ENCODE assay signal across 11 cellular contexts in genomic region chr17:62671553-62671952, GRCh38. TPM values are rescaled to one million over a fixed set of nuclear protein-coding genes. Genes with fewer than 3 reads are reported as not detected.
DNase-seq lines count a peak whose midpoint lies in the region; ATAC-seq, FAIRE-seq and TF ChIP-seq lines count a peak whose summit lies in the region.
"Had no signal": no experiment of that assay in that cellular context is flagged by ENCODE, and none has a peak within 500 bp of the region (broad histone marks: within the 10 kb centered on the region; RNA-seq: fewer than 3 reads in every experiment).

No MANE protein-coding gene starts in this region.

- CTCF ChIA-PET in K562 (lab: Yijun Ruan, JAX; ENCODE audit: low intra/inter-chr PET ratio), result interaction anchor here (0.7 to 1.8 kb wide), 4 partner anchors 30 to 297 kb away, joined by 3 to 14 read pairs (median 4); no protein-coding TSS in a partner anchor

- no peak overlapping the region for H3K4me3 Mint-ChIP-seq in H9
- H3K4me3 Mint-ChIP-seq in activated naive CD8-positive, alpha-beta T cell treated with anti-CD3 and anti-CD28 coated beads, Interleukin-2, amount 50 U/mL, for 24 hours, result no peak overlapping the region
- H3K4me3 Mint-ChIP-seq: activated T-cell treated with anti-CD3 and anti-CD28 coated beads, Interleukin-2, amount 50 U/mL, for 4 hours; naive thymus-derived CD4-positive, alpha-beta T cell had no signal

- no peaks in the 10 kb centered on the region for H3K27me3 Mint-ChIP-seq in H9 (ENCODE audit: low read depth)
- no peaks in the 10 kb centered on the region for H3K27me3 Mint-ChIP-seq in activated naive CD8-positive, alpha-beta T cell treated with anti-CD3 and anti-CD28 coated beads, Interleukin-2, amount 50 U/mL, for 24 hours
- H3K27me3 Mint-ChIP-seq: naive thymus-derived CD4-positive, alpha-beta T cell had no signal

- H3K4ac ChIP-seq in H9 (ENCODE audit: low read depth, low read length) (no peak overlapping the region), neuronal stem cell (ENCODE audit: low read length) (no peak overlapping the region)

- H3K56ac ChIP-seq in H9 (ENCODE audit: insufficient read length, low read depth, low read length), result no peak overlapping the region

- H3K4me3 ChIP-seq in K562 (no peak overlapping the region), neuronal stem cell (ENCODE audit: low read length in 2 of 2) (no peak overlapping the region)
- H3K4me3 ChIP-seq: smooth muscle cell had no signal

- H3K27me3 ChIP-seq in H9 (ENCODE audit: insufficient read depth, low read length) (no peaks in the 10 kb centered on the region), K562 (ENCODE audit: control insufficient read depth in 2 of 2, insufficient read depth in 2 of 2, low read length in 2 of 2) (no peaks in the 10 kb centered on the region), neuronal stem cell (ENCODE audit: control insufficient read depth in 3 of 3, insufficient read depth in 3 of 3, low read depth in 1 of 3, low read length in 3 of 3) (no peaks in the 10 kb centered on the region)

- WGBS in H9 (ENCODE audit: extremely low coverage, insufficient read length, low lambda C conversion rate), result no CpG with 5 or more reads among the region's 14 CpGs
- 23% methylated on average over 9 of the region's 14 CpGs for WGBS in K562 (ENCODE audit: insufficient coverage, low coverage, missing lambda C conversion rate)
- WGBS in neuronal stem cell (ENCODE audit: extremely low coverage in 2 of 2, insufficient read length in 2 of 2, insufficient replicate concordance in 1 of 2), 2 donors, result no CpG with 5 or more reads among the region's 14 CpGs

- no peak overlapping the region for H3T11ph ChIP-seq in H9 (ENCODE audit: low read length)

- H2BK20ac ChIP-seq in H9 (ENCODE audit: low read depth, low read length, poor library complexity, severe bottlenecking), result no peak overlapping the region

- no peak overlapping the region for H2AFZ ChIP-seq in H9 (ENCODE audit: low read length)
- peak overlapping the region; percentile 69 for H2AFZ ChIP-seq in K562 (ENCODE audit: low read depth, low read length)
- H2AFZ ChIP-seq in neuronal stem cell (ENCODE audit: low read length), result no peak overlapping the region

- in situ Hi-C loops in K562 (cut with MboI) (no loop called here), ACHN (cut with HindIII; ENCODE audit: low pct_ligation_motif_present, low pct_unique_long_range_greater_than_20kb, low sequenced_read_pairs) (no loop called here)

- H2AK5ac ChIP-seq in H9 (ENCODE audit: insufficient read length, low read length), result no peak overlapping the region
- H2AK5ac ChIP-seq in neuronal stem cell (ENCODE audit: low read depth, low read length), result no peak overlapping the region

- H3K4me1 Mint-ChIP-seq in H9, result peaks cover 5 to 19% of the 10 kb centered on the region in 2 experiments; a peak in 3 of 4 replicates
- peaks cover 2% of the 10 kb centered on the region for H3K4me1 Mint-ChIP-seq in activated naive CD8-positive, alpha-beta T cell treated with anti-CD3 and anti-CD28 coated beads, Interleukin-2, amount 50 U/mL, for 24 hours

- no TSS peak for BruUV-seq in K562 (replicated peaks; lab: Mats Ljungman, UMichigan)

- H3K36me3 ChIP-seq in K562 (ENCODE audit: control insufficient read depth, insufficient read depth, low read length), result no peaks in the 10 kb centered on the region
- peaks cover 15 to 85% of the 10 kb centered on the region in 2 donors for H3K36me3 ChIP-seq in neuronal stem cell (replicated peaks in 1 of 2; ENCODE audit: control insufficient read depth in 2 of 2, insufficient read depth in 2 of 2, low read length in 2 of 2)

- H3K18ac ChIP-seq in H9 (ENCODE audit: insufficient read length, low read depth, low read length) (no peak overlapping the region), neuronal stem cell (ENCODE audit: low read length) (no peak overlapping the region)

- H3K23ac ChIP-seq in H9 (ENCODE audit: insufficient read length, low read depth, low read length), result no peak overlapping the region
- H3K23ac ChIP-seq in neuronal stem cell (ENCODE audit: low read depth, low read length, poor library complexity), result peak overlapping the region; percentile 27

- intact Hi-C loops in K562 (cut with micrococcal nuclease), result loop anchor here (10.0 kb wide), 1 partner anchor 733 kb away; no protein-coding TSS in a partner anchor

- no peak overlapping the region for H4K5ac ChIP-seq in H9 (ENCODE audit: insufficient read length, low read depth, low read length)

- TF ChIP-seq CTCF in H9 (conservative IDR thresholded peaks at IDR 0.05) (no peak), K562 (IDR thresholded peaks at IDR 0.05 in 2 of 3, conservative IDR thresholded peaks at IDR 0.05 in 1 of 3; ENCODE audit: insufficient read depth in 2 of 3, low read depth in 1 of 3, low read length in 3 of 3) (peak in 2 of 3 experiments; percentile 39 to 46; a peak in 3 of 6 replicates), omental fat pad (IDR thresholded peaks at IDR 0.05) (no peak)

- FAIRE-seq in K562 (lab: Jason Lieb, UNC), result peak; percentile 19

- H2BK12ac ChIP-seq in H9 (ENCODE audit: insufficient read length, low read depth, low read length) (no peak overlapping the region), neuronal stem cell (ENCODE audit: low read length) (no peak overlapping the region)

- H4K8ac ChIP-seq in H9 (replicated peaks; ENCODE audit: insufficient read length, low read depth, low read length) (no peak overlapping the region), neuronal stem cell (ENCODE audit: low read depth, low read length) (no peak overlapping the region)

- H2BK15ac ChIP-seq in H9 (ENCODE audit: low read depth, low read length) (no peak overlapping the region), neuronal stem cell (ENCODE audit: low read length) (no peak overlapping the region)

- H3K27ac ChIP-seq in H9 (ENCODE audit: insufficient read length, low read depth, low read length) (no peak overlapping the region), K562 (ENCODE audit: extremely low read depth, low read depth, low read length) (no peak overlapping the region), neuronal stem cell (replicated peaks; ENCODE audit: low read length) (no peak overlapping the region)

- no peak for TF ChIP-seq POLR2A in K562 (conservative IDR thresholded peaks at IDR 0.05)

- H3K9me3 ChIP-seq in H9 (ENCODE audit: control insufficient read depth, low read depth, low read length), result no peaks in the 10 kb centered on the region
- H3K9me3 ChIP-seq in K562 (replicated peaks; ENCODE audit: control insufficient read depth, insufficient read depth, low read depth, low read length), result no peaks in the 10 kb centered on the region
- H3K9me3 ChIP-seq in neuronal stem cell (replicated peaks in 1 of 2; ENCODE audit: control insufficient read depth in 2 of 2, insufficient read depth in 1 of 2, low read depth in 1 of 2, low read length in 2 of 2), result no peaks in the 10 kb centered on the region

- H3K27ac Mint-ChIP-seq in H9, result peak overlapping the region in 1 of 3 experiments; percentile 33; a peak in 1 of 7 replicates
- H3K27ac Mint-ChIP-seq in activated naive CD8-positive, alpha-beta T cell treated with anti-CD3 and anti-CD28 coated beads, Interleukin-2, amount 50 U/mL, for 24 hours, result no peak overlapping the region

- H3K4me1 ChIP-seq in H9 (ENCODE audit: insufficient read depth, low read length) (no peaks in the 10 kb centered on the region), K562 (replicated peaks in 1 of 2; ENCODE audit: control insufficient read depth in 2 of 2, insufficient read depth in 2 of 2, low read length in 2 of 2) (peaks cover 8 to 43% of the 10 kb centered on the region in 2 experiments; a peak in 4 of 5 replicates), neuronal stem cell (ENCODE audit: control insufficient read depth in 2 of 2, insufficient read depth in 1 of 2, low read depth in 1 of 2, low read length in 2 of 2) (no peaks in the 10 kb centered on the region)

- H4K91ac ChIP-seq in H9 (ENCODE audit: insufficient read length, low read depth, low read length), result no peak overlapping the region
- no peak overlapping the region for H4K91ac ChIP-seq in neuronal stem cell (ENCODE audit: low read depth, low read length, poor library complexity)

- POLR2A ChIA-PET in K562 (lab: Yijun Ruan, JAX), result interaction anchor here (2.1 kb wide), 1 partner anchor 10 kb away, joined by 8 read pairs; no protein-coding TSS in a partner anchor

- no peaks in the 10 kb centered on the region for H3K9me1 ChIP-seq in K562 (ENCODE audit: control insufficient read depth, insufficient read depth, low read length)

- H3K14ac ChIP-seq in H9 (ENCODE audit: insufficient read depth, low read length) (no peak overlapping the region; the same call in 1 of the 2 replicates), neuronal stem cell (ENCODE audit: low read length) (no peak overlapping the region)

- H3K23me2 ChIP-seq in H9 (ENCODE audit: insufficient read length, low read depth, low read length, poor library complexity, severe bottlenecking), result no peaks in the 10 kb centered on the region

- H3K9ac ChIP-seq in H9 (ENCODE audit: extremely low read depth, insufficient read length, low read length), result no peak overlapping the region
- H3K9ac ChIP-seq in K562 (ENCODE audit: insufficient read depth in 1 of 2, low read depth in 2 of 2, low read length in 2 of 2), result peak overlapping the region in 1 of 2 experiments; percentile 81; a peak in 2 of 4 replicates
- no peak overlapping the region for H3K9ac ChIP-seq in neuronal stem cell (ENCODE audit: low read depth, low read length, poor library complexity)

- H2BK5ac ChIP-seq in H9 (ENCODE audit: insufficient read length, low read length) (no peak overlapping the region), neuronal stem cell (ENCODE audit: low read length) (no peak overlapping the region)

- no peaks in the 10 kb centered on the region for H3K79me1 ChIP-seq in H9 (ENCODE audit: insufficient read depth, low read depth, low read length, poor library complexity, severe bottlenecking)
- peaks cover 3% of the 10 kb centered on the region for H3K79me1 ChIP-seq in neuronal stem cell (ENCODE audit: low read depth, low read length)

- no peak for TF ChIP-seq EP300 in K562 (IDR thresholded peaks at IDR 0.05; ENCODE audit: low read length)

- H2BK120ac ChIP-seq in H9 (ENCODE audit: low read depth, low read length, poor library complexity, severe bottlenecking) (no peak overlapping the region), neuronal stem cell (ENCODE audit: low read depth, low read length) (no peak overlapping the region)

- H3K4me2 ChIP-seq in H9 (ENCODE audit: insufficient read depth, insufficient read length, low read length) (no peak overlapping the region), K562 (ENCODE audit: insufficient read depth, low read length) (peak overlapping the region; percentile 42), neuronal stem cell (ENCODE audit: insufficient read depth, low read length, poor library complexity, severe bottlenecking) (no peak overlapping the region)
- H3K4me2 ChIP-seq: smooth muscle cell had no signal

- no peaks in the 10 kb centered on the region for H3K9me3 Mint-ChIP-seq in H9
- no peaks in the 10 kb centered on the region for H3K9me3 Mint-ChIP-seq in activated naive CD8-positive, alpha-beta T cell treated with anti-CD3 and anti-CD28 coated beads, Interleukin-2, amount 50 U/mL, for 24 hours
- H3K9me3 Mint-ChIP-seq: activated T-cell treated with anti-CD3 and anti-CD28 coated beads, Interleukin-2, amount 50 U/mL, for 4 hours; naive thymus-derived CD4-positive, alpha-beta T cell had no signal

- H4K20me1 ChIP-seq in H9 (ENCODE audit: control insufficient read depth, insufficient read depth, insufficient read length) (no peaks in the 10 kb centered on the region), K562 (replicated peaks; ENCODE audit: control insufficient read depth, insufficient read depth, low read length) (no peaks in the 10 kb centered on the region)

- H3K36me3 Mint-ChIP-seq in H9 (ENCODE audit: insufficient read depth in 1 of 3, low read depth in 3 of 3), result peaks cover 0 to 7% (median 3%) of the 10 kb centered on the region in 3 experiments; a peak in 1 of 7 replicates
- no peaks in the 10 kb centered on the region for H3K36me3 Mint-ChIP-seq in activated naive CD8-positive, alpha-beta T cell treated with anti-CD3 and anti-CD28 coated beads, Interleukin-2, amount 50 U/mL, for 24 hours (ENCODE audit: low read depth)
- H3K36me3 Mint-ChIP-seq: naive thymus-derived CD4-positive, alpha-beta T cell had no signal

- DNase-seq in H9 (peak; percentile 37), NCI-H2107 (lab: John Stamatoyannopoulos, UW) (peak; percentile 64), K562 (ENCODE audit: extremely low read depth in 1 of 4, low spot score in 3 of 4) (peak; percentile 57 to 81 (median 72)), neuronal stem cell (ENCODE audit: low spot score) (no peak), ACHN (no peak), omental fat pad (ENCODE audit: low spot score) (no peak), dedifferentiated amniotic fluid mesenchymal stem cell (ENCODE audit: extremely low spot score) (no peak)
- no peak for DNase-seq in activated naive CD8-positive, alpha-beta T cell treated with anti-CD3 and anti-CD28 coated beads, Interleukin-2, amount 50 U/mL, for 24 hours

- ATAC-seq in K562, result peak; percentile 59
- no peak for ATAC-seq in activated naive CD8-positive, alpha-beta T cell treated with anti-CD3 and anti-CD28 coated beads, Interleukin-2, amount 50 U/mL, for 24 hours
- no peak for ATAC-seq in omental fat pad (ENCODE audit: low FRiP score)

- no peaks in the 10 kb centered on the region for H3K79me2 ChIP-seq in H9 (ENCODE audit: insufficient read depth, low read length)
- no peaks in the 10 kb centered on the region for H3K79me2 ChIP-seq in K562 (ENCODE audit: control insufficient read depth, insufficient read depth, low read length)

- peak in 1 of 2 experiments; percentile 50; a peak in 2 of 4 replicates for TF ChIP-seq RAD21 in K562 (CRISPR knock-in tag; conservative IDR thresholded peaks at IDR 0.05 in 1 of 2, IDR thresholded peaks at IDR 0.05 in 1 of 2)

RNA-seq across cellular contexts. Expression of gene MRC2, which starts 44.1 kb away (rescaled TPM):
- 18.7 and 21.6 TPM in 2 replicates for total RNA-seq in H9 (2021)
- 13.5 and 48.4 TPM in 2 replicates for total RNA-seq in K562 (2011; cell fraction: chromatin; rRNA removed; ENCODE audit: low replicate concordance)
- 54.0 and 59.1 TPM in 2 replicates for total RNA-seq in K562 (2011; cell fraction: nucleolus; rRNA removed)
- total RNA-seq in K562 (2011; cell fraction: nucleoplasm; rRNA removed), result 25.0 and 27.9 TPM in 2 replicates
- total RNA-seq in K562 (2014; rRNA removed), result 11.5 and 19.9 TPM in 2 replicates
- total RNA-seq in K562 (2014; rRNA removed; fragmentation: Illumina TruSeq; extraction: Trizol), result 2.7 and 4.1 TPM in 2 replicates
- 3.8 and 4.1 TPM in 2 replicates for total RNA-seq in K562 (2015; rRNA removed; fragmentation: Illumina TruSeq; extraction: Trizol)
- total RNA-seq in K562 (2021), result 10.8 and 11.0 TPM in 2 replicates
- 9.0 and 9.2 TPM in 2 replicates for polyA plus RNA-seq in K562 (2011; rRNA removed)
- polyA plus RNA-seq in K562 (2011; cell fraction: cytosol; rRNA removed), result 5.1 and 16.1 TPM in 2 replicates
- 26.9 and 53.0 TPM in 2 replicates for polyA plus RNA-seq in K562 (2011; cell fraction: nucleus; rRNA removed)
- polyA plus RNA-seq in K562 (2012), result 15.9 and 30.3 TPM in 2 replicates
- polyA plus RNA-seq in K562 (2014; fragmentation: Illumina TruSeq; extraction: Trizol), result 6.6 and 9.7 TPM in 2 replicates
- polyA plus RNA-seq in K562 (2014; fragmentation: Nextera tagmentation; extraction: Ambion mirVana), result under 1 TPM; 0.28 to 0.34 TPM
- 8.1 and 11.3 TPM in 2 replicates for polyA plus RNA-seq in K562 (2014; rRNA removed)
- polyA minus RNA-seq in K562 (2011; rRNA and poly(A)+ RNA removed), result 2.5 and 7.6 TPM in 2 replicates
- 7.0 and 7.5 TPM in 2 replicates for polyA minus RNA-seq in K562 (2011; cell fraction: cytosol; rRNA and poly(A)+ RNA removed)
- polyA minus RNA-seq in K562 (2011; cell fraction: nucleus; rRNA and poly(A)+ RNA removed), result 11.7 and 12.7 TPM in 2 replicates
- polyA plus RNA-seq in neuronal stem cell (2013, experiment 1 of 2), result 31.9 TPM
- polyA plus RNA-seq in neuronal stem cell (2013, experiment 2 of 2), result 33.3 TPM
- total RNA-seq in omental fat pad, result 10 to 100 TPM; 21.3 to 82.4 (median 30.8) TPM

Comparison
In these comparisons a context has a peak if more than half of its experiments do, and no peak if none do; other contexts are left out.
1. DNase-seq: peak in H9 (single experiment), NCI-H2107 (single experiment) and K562 (4 of 4); none in neuronal stem cell (single experiment), ACHN (single experiment), activated naive CD8-positive, alpha-beta T cell treated with anti-CD3 and anti-CD28 coated beads, Interleukin-2, amount 50 U/mL, for 24 hours (single experiment), omental fat pad (single experiment) and dedifferentiated amniotic fluid mesenchymal stem cell (single experiment).
2. CTCF ChIP-seq: peak in K562 (2 of 3); none in H9 (single experiment) and omental fat pad (0 of 3).